ENCODE assay signal across 8 cellular contexts in the genomic region with DNA sequence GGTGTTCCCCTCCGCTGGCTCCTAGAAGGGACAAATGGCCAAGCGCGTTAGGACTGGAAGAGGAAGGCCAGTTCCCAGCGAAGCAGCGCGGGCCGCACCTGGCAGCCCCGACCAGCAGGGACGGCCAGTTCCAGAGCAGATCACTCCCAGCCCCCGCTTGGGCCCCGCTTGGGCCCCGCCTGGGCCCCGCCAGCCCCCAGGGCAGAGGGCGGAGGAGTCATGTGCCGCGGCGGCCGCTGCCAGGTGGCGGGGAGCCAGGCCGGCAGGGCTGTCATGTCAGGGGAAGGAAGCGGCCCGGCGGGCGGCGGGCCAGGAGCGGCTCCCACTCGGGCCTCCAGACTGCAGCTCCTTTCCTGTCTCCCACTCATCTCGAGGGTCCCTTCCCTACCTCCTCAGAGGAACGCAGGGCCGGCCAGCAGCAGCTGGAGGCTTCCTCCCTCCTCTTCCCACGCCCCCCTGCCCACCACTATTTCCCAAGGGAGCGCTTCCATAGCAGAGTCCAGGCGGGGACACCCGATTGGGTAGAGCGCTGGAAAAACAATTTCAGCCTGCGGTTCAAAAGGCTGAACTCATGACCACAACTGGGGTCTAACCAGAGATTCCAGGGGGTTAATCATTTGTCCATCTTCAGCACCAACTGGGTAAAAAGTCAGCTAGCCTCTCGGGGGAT. TPM values are rescaled to one million over a fixed set of nuclear protein-coding genes. Genes with fewer than 3 reads are reported as not detected.
DNase-seq lines count a peak whose midpoint lies in the region; ATAC-seq and TF ChIP-seq lines count a peak whose summit lies in the region.

No MANE protein-coding gene starts in this region.

- peaks cover 3 to 5% of the 10 kb centered on the region in 2 donors for H3K4me1 ChIP-seq in aorta (ENCODE audit: control insufficient read depth in 1 of 2, insufficient read depth in 2 of 2, low read length in 2 of 2)

- peak overlapping the region in 1 of 2 donors; percentile 64 for H3K27ac ChIP-seq in aorta (ENCODE audit: low read depth in 1 of 2, low read length in 2 of 2)

- H3K9me3 ChIP-seq in aorta (ENCODE audit: control insufficient read depth, low read length) = no peaks in the 10 kb centered on the region

- H3K4me3 ChIP-seq in epithelial cell of esophagus (ENCODE audit: low read length) (peak overlapping the region; percentile 7), aorta (ENCODE audit: low read length in 2 of 2) (peak overlapping the region in 1 of 2 donors; percentile 45)

- ATAC-seq in aorta (ENCODE audit: low FRiP score) (peak; percentile 94), HG02885 (IDR thresholded peaks at IDR 0.05; ENCODE audit: poor library complexity, unreplicated experiment) (no peak)

- H3K4me1 Mint-ChIP-seq in mesothelial cell of epicardium = peaks cover 49% of the 10 kb centered on the region

- H3K27me3 ChIP-seq in aorta (ENCODE audit: control insufficient read depth in 1 of 2, insufficient read depth in 2 of 2, low read length in 1 of 2) = no peaks in the 10 kb centered on the region

- no peaks in the 10 kb centered on the region for H3K36me3 ChIP-seq in aorta (ENCODE audit: control insufficient read depth in 1 of 2, insufficient read depth in 2 of 2, low read length in 1 of 2)

- DNase-seq in NCI-H1436 (lab: John Stamatoyannopoulos, UW) = peak; percentile 5
- DNase-seq in NCI-H1436 treated with DMSO at 0.1 percent for 48 hours (lab: John Stamatoyannopoulos, UW) = no peak
- peak; percentile 68 for DNase-seq in NCI-H446 treated with DMSO at 0.1 percent for 48 hours (lab: John Stamatoyannopoulos, UW)
- peak; percentile 72 for DNase-seq in epithelial cell of esophagus (ENCODE audit: low read depth)
- DNase-seq in mesothelial cell of epicardium (ENCODE audit: low spot score in 2 of 2, unreplicated experiment in 2 of 2) = peak; percentile 42 to 66
- peak; percentile 88 to 93 for DNase-seq in aorta
- no peak for DNase-seq in SIG-M5 (lab: John Stamatoyannopoulos, UW)

- peaks cover 7% of the 10 kb centered on the region for H3K36me3 Mint-ChIP-seq in mesothelial cell of epicardium

- H3K27ac Mint-ChIP-seq in mesothelial cell of epicardium = peak overlapping the region; percentile 30

- no peaks in the 10 kb centered on the region for H3K9me3 Mint-ChIP-seq in mesothelial cell of epicardium

- no peak overlapping the region for H3K4me3 Mint-ChIP-seq in mesothelial cell of epicardium

- no peak for TF ChIP-seq CTCF in epithelial cell of esophagus (IDR thresholded peaks at IDR 0.05; ENCODE audit: insufficient read depth, low read depth, low read length, missing control alignments)
- TF ChIP-seq CTCF in mesothelial cell of epicardium (IDR thresholded peaks at IDR 0.05; ENCODE audit: unreplicated experiment) = no peak

- no peaks in the 10 kb centered on the region for H3K27me3 Mint-ChIP-seq in mesothelial cell of epicardium (ENCODE audit: low read depth)

- 0 to 1% methylated on average over 23 to 37 of the region's 37 CpGs for WGBS in aorta, 2 donors

- intact Hi-C loops in aorta (cut with DNase I) = loop anchor here in 1 of 2 donors (2.0 kb wide), 1 partner anchor 15 kb away; no protein-coding TSS in a partner anchor

RNA-seq across cellular contexts. Expression of a gene that starts 16.5 kb away (rescaled TPM):
- total RNA-seq in mesothelial cell of epicardium (20.3 to 21.8 TPM (median 20.6 TPM) in 3 replicates), aorta (1 to 10 TPM; 5.1 to 6.0 TPM)
- 1 to 10 TPM in 1 of 2 donors, under 1 TPM in 1; 0.63 to 1.3 TPM for polyA plus RNA-seq in aorta

Comparison
In these comparisons a context has a peak if more than half of its experiments do, and no peak if none do; other contexts are left out.
1. DNase-seq: peak in NCI-H1436 (single experiment), NCI-H446 treated with DMSO at 0.1 percent for 48 hours (single experiment), epithelial cell of esophagus (single experiment), mesothelial cell of epicardium (2 of 2) and aorta (2 of 2); none in NCI-H1436 treated with DMSO at 0.1 percent for 48 hours (single experiment) and SIG-M5 (single experiment).